Comparison of ENCODE assay signal across 8 cellular contexts in the genomic region with DNA sequence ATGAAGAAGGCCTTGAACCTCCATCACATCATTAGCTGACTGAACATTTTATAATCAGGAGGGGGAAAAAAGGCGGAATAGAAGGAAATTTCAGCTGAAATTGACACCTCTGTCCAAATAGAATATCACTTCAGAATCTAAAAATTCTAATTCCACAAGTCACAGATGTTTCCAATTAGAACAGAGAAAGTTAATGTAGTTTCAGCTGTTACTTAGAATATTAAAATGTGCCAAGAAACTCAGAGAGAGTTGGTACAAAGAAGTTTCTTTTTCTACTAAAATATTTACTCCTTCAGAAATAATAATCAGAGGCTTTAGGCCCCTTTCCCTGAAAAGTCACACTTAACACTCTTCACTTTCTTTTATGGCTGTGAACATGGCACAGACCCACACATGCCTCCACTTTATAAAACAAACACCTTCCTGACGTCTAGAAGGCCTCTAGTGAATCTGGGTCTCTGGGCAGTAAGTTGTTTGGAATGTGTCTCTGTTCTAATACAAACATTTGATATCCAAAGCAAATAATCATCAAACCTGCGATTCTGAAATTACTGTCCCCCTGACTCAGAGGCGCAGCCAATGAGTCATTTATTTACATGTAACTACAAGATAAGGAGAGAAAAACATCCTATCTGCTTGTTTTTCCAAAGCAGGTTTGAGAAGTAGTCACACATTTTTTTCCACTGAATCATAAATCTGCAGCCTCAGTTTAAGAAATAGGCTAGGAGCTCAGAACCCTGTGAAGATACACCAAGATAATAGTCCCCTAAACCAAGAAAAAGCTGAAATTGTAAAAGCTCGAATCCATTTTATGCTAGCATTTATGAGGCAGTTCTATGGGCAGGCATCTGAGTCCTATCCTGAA.
DNase-seq lines count a peak whose midpoint lies in the region; ATAC-seq and TF ChIP-seq lines count a peak whose summit lies in the region.

No MANE protein-coding gene starts in this region.

- H3K27ac ChIP-seq in coronary artery (peak overlapping the region; percentile 61 to 86), muscle layer of colon (ENCODE audit: low read depth, low read length) (peak overlapping the region; percentile 28)

- peak overlapping the region; percentile 31 for H3K4me3 ChIP-seq in coronary artery
- H3K4me3 ChIP-seq in muscle layer of colon (ENCODE audit: low read depth in 1 of 2, low read length in 2 of 2), result no peak overlapping the region

- no peak for TF ChIP-seq CTCF in coronary artery (IDR thresholded peaks at IDR 0.05)

- no peak overlapping the region for H3K9ac ChIP-seq in muscle layer of colon (ENCODE audit: low read length)

- H3K27me3 ChIP-seq in muscle layer of colon (ENCODE audit: control insufficient read depth in 1 of 2, insufficient read depth in 2 of 2, low read length in 2 of 2), result no peaks in the 10 kb centered on the region

- DNase-seq in AG08395 (ENCODE audit: low spot score) (peak; percentile 78), LHCN-M2 (ENCODE audit: low read depth) (peak; percentile 96), coronary artery (ENCODE audit: low spot score) (no peak), NCI-H2107 treated with DMSO at 0.1 percent for 48 hours (lab: John Stamatoyannopoulos, UW; ENCODE audit: unreplicated experiment) (no peak), NCI-H510A treated with DMSO at 0.1 percent for 48 hours (lab: John Stamatoyannopoulos, UW) (no peak)

- H3K36me3 ChIP-seq in muscle layer of colon (ENCODE audit: insufficient read depth, low read length), result no peaks in the 10 kb centered on the region

- no peak for ATAC-seq in HG03457 (IDR thresholded peaks at IDR 0.05; ENCODE audit: unreplicated experiment)
- no peak for ATAC-seq in HG03025 (IDR thresholded peaks at IDR 0.05; ENCODE audit: low FRiP score, unreplicated experiment)

- no peaks in the 10 kb centered on the region for H3K9me3 ChIP-seq in muscle layer of colon (ENCODE audit: low read length)

- peaks cover 25% of the 10 kb centered on the region for H3K4me1 ChIP-seq in muscle layer of colon (ENCODE audit: insufficient read depth, low read length)

Comparison
In these comparisons a context has a peak if more than half of its experiments do, and no peak if none do; other contexts are left out.
1. DNase-seq: peak in AG08395 (single experiment) and LHCN-M2 (single experiment); none in coronary artery (single experiment), NCI-H2107 treated with DMSO at 0.1 percent for 48 hours (single experiment) and NCI-H510A treated with DMSO at 0.1 percent for 48 hours (single experiment).